20 cellular contexts compared by ENCODE assay signal in genomic region chr2:98514096-98514639, GRCh38.
DNase-seq lines count a peak whose midpoint lies in the region; ATAC-seq and TF ChIP-seq lines count a peak whose summit lies in the region.
"Had no signal": no experiment of that assay in that cellular context is flagged by ENCODE, and none has a peak within 500 bp of the region (broad histone marks: within the 10 kb centered on the region; RNA-seq: fewer than 3 reads in every experiment).

No MANE protein-coding gene starts in this region.

- no peak overlapping the region for H3K4ac ChIP-seq in IMR-90 (ENCODE audit: low read depth, low read length)

- no peak overlapping the region for H4K8ac ChIP-seq in IMR-90 (ENCODE audit: low read depth in 2 of 2, low read length in 2 of 2)

- ATAC-seq in IMR-90 (ENCODE audit: low read depth) (no peak), GM18502 (IDR thresholded peaks at IDR 0.05; ENCODE audit: poor library complexity, unreplicated experiment) (no peak)
- no peak for ATAC-seq in central memory CD8-positive, alpha-beta T cell (replicated peaks; ENCODE audit: extremely low read depth, poor library complexity, severe bottlenecking)

- no peak overlapping the region for H3K4me2 ChIP-seq in IMR-90 (ENCODE audit: low read depth, low read length)

- no peak overlapping the region for H3K4me3 Mint-ChIP-seq in CD8-positive, alpha-beta memory T cell
- no peak overlapping the region for H3K4me3 Mint-ChIP-seq in central memory CD8-positive, alpha-beta T cell
- no peak overlapping the region for H3K4me3 Mint-ChIP-seq in neural crest cell

- H3K27ac Mint-ChIP-seq in CD8-positive, alpha-beta memory T cell: peak overlapping the region in 7 of 8 donors; percentile 16 to 79 (median 70)
- peak overlapping the region; percentile 84 for H3K27ac Mint-ChIP-seq in central memory CD8-positive, alpha-beta T cell (ENCODE audit: low read depth)
- H3K27ac Mint-ChIP-seq in neural crest cell (ENCODE audit: unreplicated experiment): peak overlapping the region; percentile 27

- peaks cover 12 to 61% of the 10 kb centered on the region in 2 experiments for H3K79me1 ChIP-seq in IMR-90 (ENCODE audit: low read depth in 1 of 2, low read length in 2 of 2)

- H2AK9ac ChIP-seq in IMR-90 (replicated peaks; ENCODE audit: low read depth, low read length, poor library complexity): no peak overlapping the region

- H3K9me1 ChIP-seq in IMR-90 (ENCODE audit: insufficient read depth, low read length): peaks cover 6% of the 10 kb centered on the region; the same call in 1 of the 2 replicates

- H4K91ac ChIP-seq in IMR-90 (ENCODE audit: insufficient read depth, low read depth, low read length): no peak overlapping the region

- H4K5ac ChIP-seq in IMR-90 (ENCODE audit: low read depth, low read length): no peak overlapping the region; the same call in 1 of the 2 replicates

- peaks cover 90% of the 10 kb centered on the region for H3K4me1 ChIP-seq in CD8-positive, alpha-beta memory T cell (ENCODE audit: insufficient read depth, low read length)
- peaks cover 6% of the 10 kb centered on the region; the same call in 1 of the 2 replicates for H3K4me1 ChIP-seq in IMR-90 (ENCODE audit: control insufficient read depth, insufficient read depth, low read length)

- intact Hi-C loops in IMR-90 (cut with micrococcal nuclease): no loop called here

- H3K27ac ChIP-seq in CD8-positive, alpha-beta memory T cell (ENCODE audit: low read depth, low read length): no peak overlapping the region
- H3K27ac ChIP-seq in IMR-90 (ENCODE audit: insufficient read depth, low read length): no peak overlapping the region
- H3K27ac ChIP-seq: RWPE1, skin epidermis had no signal

- TF ChIP-seq CTCF in IMR-90 (conservative IDR thresholded peaks at IDR 0.05; ENCODE audit: low read depth, low read length): no peak
- TF ChIP-seq CTCF in neural crest cell (conservative IDR thresholded peaks at IDR 0.05): no peak
- TF ChIP-seq CTCF in GM13977 (IDR thresholded peaks at IDR 0.05; ENCODE audit: extremely low read depth, insufficient read depth, missing control alignments): no peak

- dilution Hi-C loops in IMR-90 (cut with HindIII; ENCODE audit: low sequenced_read_pairs, unreplicated experiment): no loop called here

- H3K36me3 ChIP-seq in CD8-positive, alpha-beta memory T cell (ENCODE audit: insufficient read depth, low read length): no peaks in the 10 kb centered on the region
- no peaks in the 10 kb centered on the region for H3K36me3 ChIP-seq in IMR-90 (ENCODE audit: control insufficient read depth, insufficient read depth, low read length)
- H3K36me3 ChIP-seq: adrenal gland, BE2C had no signal

- no peaks in the 10 kb centered on the region for H3K9me3 Mint-ChIP-seq in CD8-positive, alpha-beta memory T cell
- H3K9me3 Mint-ChIP-seq in central memory CD8-positive, alpha-beta T cell: no peaks in the 10 kb centered on the region
- no peaks in the 10 kb centered on the region for H3K9me3 Mint-ChIP-seq in neural crest cell

- CTCF ChIA-PET in CD8-positive, alpha-beta memory T cell (lab: Charles Lee): interaction anchor here (1.0 to 1.7 kb wide), 4 partner anchors 26 to 102 kb away, joined by 3 to 7 read pairs (median 4); no protein-coding TSS in a partner anchor
- CTCF ChIA-PET in IMR-90 (lab: Yijun Ruan, JAX): no interaction called here

- no peak overlapping the region for H3K23ac ChIP-seq in IMR-90 (ENCODE audit: low read depth, low read length)

- no peak overlapping the region for H3K18ac ChIP-seq in IMR-90 (ENCODE audit: low read depth, low read length)

- H3K27me3 Mint-ChIP-seq in CD8-positive, alpha-beta memory T cell: no peaks in the 10 kb centered on the region
- no peaks in the 10 kb centered on the region for H3K27me3 Mint-ChIP-seq in central memory CD8-positive, alpha-beta T cell
- H3K27me3 Mint-ChIP-seq in neural crest cell (ENCODE audit: low read depth): no peaks in the 10 kb centered on the region

- no peak overlapping the region for H3K9ac ChIP-seq in IMR-90 (ENCODE audit: low read depth, low read length)

- H3K4me1 Mint-ChIP-seq in CD8-positive, alpha-beta memory T cell: peaks cover 87 to 96% (median 90%) of the 10 kb centered on the region in 3 donors
- peaks cover 80% of the 10 kb centered on the region for H3K4me1 Mint-ChIP-seq in central memory CD8-positive, alpha-beta T cell
- peaks cover 11% of the 10 kb centered on the region for H3K4me1 Mint-ChIP-seq in neural crest cell

- TF ChIP-seq RAD21 in IMR-90 (IDR thresholded peaks at IDR 0.05; ENCODE audit: low read length): no peak

- H3K36me3 Mint-ChIP-seq in CD8-positive, alpha-beta memory T cell: peaks cover 0 to 20% (median 2%) of the 10 kb centered on the region in 3 donors
- peaks cover 6% of the 10 kb centered on the region for H3K36me3 Mint-ChIP-seq in central memory CD8-positive, alpha-beta T cell (ENCODE audit: insufficient read depth)
- no peaks in the 10 kb centered on the region for H3K36me3 Mint-ChIP-seq in neural crest cell (ENCODE audit: low read depth)

- BruUV-seq in IMR-90 (replicated peaks; lab: Mats Ljungman, UMichigan): no TSS peak

- DNase-seq in CD8-positive, alpha-beta memory T cell: no peak
- no peak for DNase-seq in IMR-90
- DNase-seq in central memory CD8-positive, alpha-beta T cell (ENCODE audit: low spot score in 2 of 2): no peak
- no peak for DNase-seq in neural crest cell (ENCODE audit: low read depth, low spot score)
- no peak for DNase-seq in GM13977 (ENCODE audit: low spot score)
- DNase-seq in NCI-H1417 treated with DMSO at 0.1 percent for 48 hours (lab: John Stamatoyannopoulos, UW): no peak
- DNase-seq: activated CD4-positive, alpha-beta T cell treated with anti-CD3 and anti-CD28 coated beads for 48 hours; activated T-cell treated with anti-CD3 and anti-CD28 coated beads for 4 hours; BE2C; DMS 273 treated with DMSO at 0.1 percent for 48 hours; GF-D8; Kasumi-1; NCI-H1105 treated with DMSO at 0.1 percent for 48 hours; posterior cingulate gyrus; stimulated activated CD4-positive, alpha-beta T cell treated with anti-CD3 and anti-CD28 coated beads, Interleukin-2, amount 100 ng/mL, for 48 hours had no signal

- no peak overlapping the region for H3K14ac ChIP-seq in IMR-90 (replicated peaks; ENCODE audit: low read depth, low read length)

- H2BK20ac ChIP-seq in IMR-90 (ENCODE audit: low read depth, low read length): no peak overlapping the region

- no peaks in the 10 kb centered on the region for H3K27me3 ChIP-seq in CD8-positive, alpha-beta memory T cell (ENCODE audit: insufficient read depth, low read length, poor library complexity, severe bottlenecking)
- H3K27me3 ChIP-seq in IMR-90 (ENCODE audit: control insufficient read depth, insufficient read depth, low read length): no peaks in the 10 kb centered on the region
- H3K27me3 ChIP-seq: adrenal gland, BE2C had no signal

- H2AFZ ChIP-seq in IMR-90 (replicated peaks; ENCODE audit: low read length, poor library complexity): no peak overlapping the region

- H2AK5ac ChIP-seq in IMR-90 (ENCODE audit: low read depth, low read length): no peak overlapping the region

- no peak overlapping the region for H3K56ac ChIP-seq in IMR-90 (ENCODE audit: extremely low read depth, insufficient read depth, low read length)

- no peak overlapping the region for H2BK15ac ChIP-seq in IMR-90 (ENCODE audit: low read depth, low read length)

- H2BK5ac ChIP-seq in IMR-90 (ENCODE audit: low read depth, low read length, poor library complexity, severe bottlenecking): no peak overlapping the region

- no peak for TF ChIP-seq POLR2A in IMR-90 (IDR thresholded peaks at IDR 0.05; ENCODE audit: low read depth, low read length)

- H3K9me3 ChIP-seq in CD8-positive, alpha-beta memory T cell (ENCODE audit: low read length): no peaks in the 10 kb centered on the region
- no peaks in the 10 kb centered on the region for H3K9me3 ChIP-seq in IMR-90 (ENCODE audit: control insufficient read depth, insufficient read depth, low read length)
- H3K9me3 ChIP-seq: adrenal gland, BE2C had no signal

- no peak overlapping the region for H2BK120ac ChIP-seq in IMR-90 (ENCODE audit: low read depth, low read length)

- POLR2A ChIA-PET in CD8-positive, alpha-beta memory T cell (lab: Charles Lee): no interaction called here
- POLR2A ChIA-PET in IMR-90 (lab: Charles Lee; ENCODE audit: unreplicated experiment): no interaction called here

- no peak overlapping the region for H3K4me3 ChIP-seq in CD8-positive, alpha-beta memory T cell (ENCODE audit: low read length)
- no peak overlapping the region for H3K4me3 ChIP-seq in IMR-90 (ENCODE audit: insufficient read depth, low read depth, low read length)
- H3K4me3 ChIP-seq: adrenal gland, GM12878, skin epidermis had no signal

- peaks cover 2% of the 10 kb centered on the region; the same call in 1 of the 2 replicates for H4K20me1 ChIP-seq in IMR-90 (ENCODE audit: insufficient read depth, low read length)

- in situ Hi-C loops in IMR-90 (cut with MboI; ENCODE audit: low sequenced_read_pairs): no loop called here
- in situ Hi-C loops in GM13977 (cut with MboI; ENCODE audit: low pct_unique_long_range_greater_than_20kb, low sequenced_read_pairs, unreplicated experiment): loop anchor here (10.0 kb wide), 1 partner anchor 99 kb away; no protein-coding TSS in a partner anchor

- WGBS in IMR-90 (ENCODE audit: extremely low coverage in 2 of 2, insufficient read length in 1 of 2), 2 experiments: no CpG with 5 or more reads among the region's 5 CpGs

TF ChIP-seq in IMR-90, 13 proteins besides CTCF, POLR2A, EP300 and RAD21:
- TF ChIP-seq CHD1 (IDR thresholded peaks at IDR 0.05; ENCODE audit: low read depth, low read length) (no peak), MXI1 (IDR thresholded peaks at IDR 0.05; ENCODE audit: borderline replicate concordance, low read depth, low read length) (no peak), RFX5 (IDR thresholded peaks at IDR 0.05; ENCODE audit: low read depth, low read length) (no peak), CEBPB (IDR thresholded peaks at IDR 0.05; ENCODE audit: low read depth, low read length) (0 out of 2 replicates have a peak, but pooled peaks have one; percentile 51)

Comparison
In these comparisons a context has a peak if more than half of its experiments do, and no peak if none do; other contexts are left out.
1. H3K27ac Mint-ChIP-seq: peak in every context shown above with its lines; median percentile 84 in central memory CD8-positive, alpha-beta T cell; 70 in CD8-positive, alpha-beta memory T cell; 27 in neural crest cell.